In the genomic region with DNA sequence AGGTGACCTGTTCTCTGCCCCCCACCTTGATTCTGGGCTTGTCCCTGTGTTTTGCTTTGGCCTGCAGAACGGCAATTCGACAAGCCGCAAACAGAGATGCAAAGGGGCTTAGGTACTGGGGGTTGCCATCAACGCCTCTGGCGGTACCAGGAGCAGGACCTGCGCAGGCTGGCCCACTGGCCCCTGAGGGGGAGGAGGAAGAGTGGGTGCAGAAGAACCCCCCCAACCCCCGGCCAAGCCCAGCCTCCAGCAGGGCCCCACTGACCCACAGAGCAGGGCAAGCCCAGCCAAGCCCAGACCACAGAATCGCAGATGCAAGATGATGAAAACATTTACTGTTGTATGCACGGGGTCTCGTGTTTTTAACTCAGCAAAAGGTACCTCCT, we compare ENCODE assay signal across 26 cellular contexts.
DNase-seq lines count a peak whose midpoint lies in the region; ATAC-seq and TF ChIP-seq lines count a peak whose summit lies in the region.
"Had no signal": no experiment of that assay in that cellular context is flagged by ENCODE, and none has a peak within 500 bp of the region (broad histone marks: within the 10 kb centered on the region; RNA-seq: fewer than 3 reads in every experiment).

No MANE protein-coding gene starts in this region.

- no peaks in the 10 kb centered on the region for H3K4me1 Mint-ChIP-seq in chondrocyte (ENCODE audit: low read depth)
- no peaks in the 10 kb centered on the region for H3K4me1 Mint-ChIP-seq in activated CD4-positive, alpha-beta T cell treated with anti-CD3 and anti-CD28 coated beads for 36 hours

- H3K36me3 ChIP-seq in neural cell (ENCODE audit: insufficient read depth, low read length) (no peaks in the 10 kb centered on the region), upper lobe of right lung (no peaks in the 10 kb centered on the region), adrenal gland (replicated peaks in 1 of 2) (no peaks in the 10 kb centered on the region)
- H3K36me3 ChIP-seq: BLaER1, HAP-1 had no signal

- TF ChIP-seq EP300 in neural cell (conservative IDR thresholded peaks at IDR 0.05; ENCODE audit: poor library complexity, severe bottlenecking): no peak

- no peaks in the 10 kb centered on the region for H3K79me2 ChIP-seq in neural cell (replicated peaks; ENCODE audit: insufficient read depth, low read length)

- no peak overlapping the region for H3K27ac Mint-ChIP-seq in chondrocyte (ENCODE audit: unreplicated experiment)
- H3K27ac Mint-ChIP-seq in activated CD4-positive, alpha-beta T cell treated with anti-CD3 and anti-CD28 coated beads for 36 hours: no peak overlapping the region
- H3K27ac Mint-ChIP-seq: CD4-positive, alpha-beta T cell had no signal

- no peaks in the 10 kb centered on the region for H3K36me3 Mint-ChIP-seq in chondrocyte (ENCODE audit: low read depth)
- H3K36me3 Mint-ChIP-seq in activated CD4-positive, alpha-beta T cell treated with anti-CD3 and anti-CD28 coated beads for 36 hours (ENCODE audit: low read depth): no peaks in the 10 kb centered on the region

- H3K4me3 Mint-ChIP-seq in chondrocyte (ENCODE audit: unreplicated experiment): no peak overlapping the region
- H3K4me3 Mint-ChIP-seq in activated CD4-positive, alpha-beta T cell treated with anti-CD3 and anti-CD28 coated beads for 36 hours: no peak overlapping the region
- H3K4me3 Mint-ChIP-seq: CD4-positive, alpha-beta T cell; GM23338 had no signal

- no peaks in the 10 kb centered on the region for H4K20me1 ChIP-seq in neural cell (ENCODE audit: insufficient read depth)
- H4K20me1 ChIP-seq: BLaER1 had no signal

- DNase-seq in DMS79 treated with DMSO at 0.1 percent for 48 hours (lab: John Stamatoyannopoulos, UW) (peak; percentile 18), DMS79 (lab: John Stamatoyannopoulos, UW) (no peak), chondrocyte (ENCODE audit: low spot score) (peak; percentile 63), upper lobe of right lung (peak; percentile 33), amygdala (lab: John Stamatoyannopoulos, UW) (no peak), adrenal gland (no peak)
- no peak for DNase-seq in activated CD4-positive, alpha-beta T cell treated with anti-CD3 and anti-CD28 coated beads for 36 hours
- DNase-seq: ACHN; CD4-positive, alpha-beta T cell; COR-L47; DND-41; KG1; NCI-H1436 treated with DMSO at 0.1 percent for 48 hours; NCI-H2029; NCI-H2227 treated with DMSO at 0.1 percent for 48 hours; NCI-H510A treated with DMSO at 0.1 percent for 48 hours; NCI-H748 treated with DMSO at 0.1 percent for 48 hours; PC-9 had no signal

- H3K9me3 Mint-ChIP-seq in chondrocyte (ENCODE audit: low read depth): no peaks in the 10 kb centered on the region
- H3K9me3 Mint-ChIP-seq in activated CD4-positive, alpha-beta T cell treated with anti-CD3 and anti-CD28 coated beads for 36 hours (ENCODE audit: low read depth): no peaks in the 10 kb centered on the region
- H3K9me3 Mint-ChIP-seq: CD4-positive, alpha-beta T cell; GM23338 had no signal

- WGBS in adrenal gland, 4 donors: 71 to 88% (median 81%) methylated on average over 3 to 10 of the region's 10 CpGs

- no peak for TF ChIP-seq RAD21 in neural cell (conservative IDR thresholded peaks at IDR 0.05)

- peak overlapping the region; percentile 57 for H3K9ac ChIP-seq in neural cell (ENCODE audit: low read length)
- H3K9ac ChIP-seq: BLaER1 had no signal

- H3K27me3 ChIP-seq in neural cell (ENCODE audit: insufficient read depth, low read depth, low read length) (no peaks in the 10 kb centered on the region), upper lobe of right lung (peaks cover 4% of the 10 kb centered on the region), adrenal gland (no peaks in the 10 kb centered on the region)

- ATAC-seq in upper lobe of right lung: no peak
- no peak for ATAC-seq in activated CD4-positive, alpha-beta T cell treated with anti-CD3 and anti-CD28 coated beads for 36 hours
- ATAC-seq: GM12878, GM23338 had no signal

- CTCF ChIA-PET in activated CD4-positive, alpha-beta T cell treated with anti-CD3 and anti-CD28 coated beads for 36 hours (lab: Charles Lee): no interaction called here

- TF ChIP-seq CTCF in chondrocyte (IDR thresholded peaks at IDR 0.05) (no peak), neural cell (IDR thresholded peaks at IDR 0.05; ENCODE audit: poor library complexity, severe bottlenecking) (no peak), upper lobe of right lung (IDR thresholded peaks at IDR 0.05) (no peak), adrenal gland (IDR thresholded peaks at IDR 0.05) (no peak)

- no peaks in the 10 kb centered on the region for H3K4me1 ChIP-seq in upper lobe of right lung
- H3K4me1 ChIP-seq in adrenal gland (replicated peaks in 1 of 2): no peaks in the 10 kb centered on the region
- H3K4me1 ChIP-seq: BLaER1, HAP-1 had no signal

- intact Hi-C loops in upper lobe of right lung (cut with DNase I): no loop called here
- intact Hi-C loops in activated CD4-positive, alpha-beta T cell treated with anti-CD3 and anti-CD28 coated beads for 36 hours (cut with DNase I, micrococcal nuclease): no loop called here
- intact Hi-C loops in adrenal gland (cut with DNase I): no loop called here

- no peak overlapping the region for H3K4me2 ChIP-seq in neural cell (ENCODE audit: low read length)
- H3K4me2 ChIP-seq: BLaER1, GM23338, PC-9 had no signal

- peaks cover 52% of the 10 kb centered on the region for H3K27me3 Mint-ChIP-seq in chondrocyte (ENCODE audit: low read depth)
- peaks cover 14% of the 10 kb centered on the region for H3K27me3 Mint-ChIP-seq in activated CD4-positive, alpha-beta T cell treated with anti-CD3 and anti-CD28 coated beads for 36 hours

- POLR2A ChIA-PET in activated CD4-positive, alpha-beta T cell treated with anti-CD3 and anti-CD28 coated beads for 36 hours (lab: Charles Lee): no interaction called here

- H3K9me3 ChIP-seq in neural cell (ENCODE audit: low read length): no peaks in the 10 kb centered on the region
- H3K9me3 ChIP-seq in upper lobe of right lung: no peaks in the 10 kb centered on the region
- H3K9me3 ChIP-seq in adrenal gland (replicated peaks in 1 of 3): no peaks in the 10 kb centered on the region
- H3K9me3 ChIP-seq: BLaER1, HAP-1 had no signal

- no peak overlapping the region for H2AFZ ChIP-seq in neural cell (ENCODE audit: low read depth, low read length)
- H2AFZ ChIP-seq: GM23338, PC-9 had no signal

- no peak for TF ChIP-seq POLR2A in adrenal gland (IDR thresholded peaks at IDR 0.05)

- H3K9me2 ChIP-seq in neural cell (ENCODE audit: insufficient read depth, low read length): no peaks in the 10 kb centered on the region

- no peaks in the 10 kb centered on the region for H3F3A ChIP-seq in neural cell (ENCODE audit: insufficient read depth, low read length, poor library complexity, severe bottlenecking)

- H3K4me3 ChIP-seq in neural cell (ENCODE audit: low read length) (no peak overlapping the region), upper lobe of right lung (no peak overlapping the region), adrenal gland (no peak overlapping the region)
- H3K4me3 ChIP-seq: BLaER1, GM12878, GM23338, HAP-1, PC-9 had no signal

- H3K27ac ChIP-seq in neural cell (ENCODE audit: low read length) (peak overlapping the region; percentile 74), upper lobe of right lung (no peak overlapping the region), adrenal gland (peak overlapping the region in 1 of 5 donors; percentile 56)
- H3K27ac ChIP-seq: 22Rv1, BLaER1, HL-60, PC-9, RWPE1 had no signal

TF ChIP-seq in neural cell, 6 proteins besides CTCF, POLR2A, EP300 and RAD21:
- TF ChIP-seq, protein P1, sequence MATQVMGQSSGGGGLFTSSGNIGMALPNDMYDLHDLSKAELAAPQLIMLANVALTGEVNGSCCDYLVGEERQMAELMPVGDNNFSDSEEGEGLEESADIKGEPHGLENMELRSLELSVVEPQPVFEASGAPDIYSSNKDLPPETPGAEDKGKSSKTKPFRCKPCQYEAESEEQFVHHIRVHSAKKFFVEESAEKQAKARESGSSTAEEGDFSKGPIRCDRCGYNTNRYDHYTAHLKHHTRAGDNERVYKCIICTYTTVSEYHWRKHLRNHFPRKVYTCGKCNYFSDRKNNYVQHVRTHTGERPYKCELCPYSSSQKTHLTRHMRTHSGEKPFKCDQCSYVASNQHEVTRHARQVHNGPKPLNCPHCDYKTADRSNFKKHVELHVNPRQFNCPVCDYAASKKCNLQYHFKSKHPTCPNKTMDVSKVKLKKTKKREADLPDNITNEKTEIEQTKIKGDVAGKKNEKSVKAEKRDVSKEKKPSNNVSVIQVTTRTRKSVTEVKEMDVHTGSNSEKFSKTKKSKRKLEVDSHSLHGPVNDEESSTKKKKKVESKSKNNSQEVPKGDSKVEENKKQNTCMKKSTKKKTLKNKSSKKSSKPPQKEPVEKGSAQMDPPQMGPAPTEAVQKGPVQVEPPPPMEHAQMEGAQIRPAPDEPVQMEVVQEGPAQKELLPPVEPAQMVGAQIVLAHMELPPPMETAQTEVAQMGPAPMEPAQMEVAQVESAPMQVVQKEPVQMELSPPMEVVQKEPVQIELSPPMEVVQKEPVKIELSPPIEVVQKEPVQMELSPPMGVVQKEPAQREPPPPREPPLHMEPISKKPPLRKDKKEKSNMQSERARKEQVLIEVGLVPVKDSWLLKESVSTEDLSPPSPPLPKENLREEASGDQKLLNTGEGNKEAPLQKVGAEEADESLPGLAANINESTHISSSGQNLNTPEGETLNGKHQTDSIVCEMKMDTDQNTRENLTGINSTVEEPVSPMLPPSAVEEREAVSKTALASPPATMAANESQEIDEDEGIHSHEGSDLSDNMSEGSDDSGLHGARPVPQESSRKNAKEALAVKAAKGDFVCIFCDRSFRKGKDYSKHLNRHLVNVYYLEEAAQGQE (IDR thresholded peaks at IDR 0.05; ENCODE audit: borderline replicate concordance): no peak
- no peak for TF ChIP-seq SMC3 (conservative IDR thresholded peaks at IDR 0.05; ENCODE audit: poor library complexity)
- no peak for TF ChIP-seq MXI1 (conservative IDR thresholded peaks at IDR 0.05; ENCODE audit: poor library complexity, severe bottlenecking)
- TF ChIP-seq EZH2 (IDR thresholded peaks at IDR 0.05; ENCODE audit: borderline replicate concordance, insufficient read depth, low read length, poor library complexity, severe bottlenecking): no peak
- TF ChIP-seq TAF1 (IDR thresholded peaks at IDR 0.05; ENCODE audit: low read depth): no peak
- TF ChIP-seq POLR2AphosphoS5 (IDR thresholded peaks at IDR 0.05): no peak

Comparison
In these comparisons a context has a peak if more than half of its experiments do, and no peak if none do; other contexts are left out.
1. DNase-seq: peak in DMS79 treated with DMSO at 0.1 percent for 48 hours (single experiment), chondrocyte (single experiment) and upper lobe of right lung (single experiment); none in DMS79 (single experiment), activated CD4-positive, alpha-beta T cell treated with anti-CD3 and anti-CD28 coated beads for 36 hours (single experiment), amygdala (0 of 56) and adrenal gland (0 of 7).